ENCODE assay signal across 11 cellular contexts in the genomic region with DNA sequence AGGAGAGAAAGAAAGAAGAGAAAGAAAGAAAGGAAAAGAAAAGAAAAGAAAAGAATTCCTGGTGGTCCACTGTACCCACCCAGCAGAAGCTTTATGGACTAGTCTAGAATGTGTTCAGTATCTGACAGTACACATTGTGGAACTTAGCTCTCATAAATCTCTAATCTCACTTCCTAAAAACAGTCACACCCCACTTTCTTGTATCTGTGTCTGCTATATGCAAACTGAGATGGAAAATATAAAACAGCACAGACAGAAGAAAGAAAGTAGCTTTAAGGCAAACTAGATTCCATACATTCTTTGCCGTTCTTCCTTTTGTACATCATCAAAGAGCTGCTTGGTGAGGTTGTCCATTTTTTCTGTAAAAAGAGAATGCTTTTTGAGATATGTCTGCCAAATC. TPM values are rescaled to one million over a fixed set of nuclear protein-coding genes. Genes with fewer than 3 reads are reported as not detected.
A peak's percentile ranks its signal among the peaks of the same experiment; 100 is the strongest.
DNase-seq lines count a peak whose midpoint lies in the region; ATAC-seq and TF ChIP-seq lines count a peak whose summit lies in the region.
"Had no signal": no experiment of that assay in that cellular context is flagged by ENCODE, and none has a peak within 500 bp of the region (broad histone marks: within the 10 kb centered on the region; RNA-seq: fewer than 3 reads in every experiment).

No MANE protein-coding gene starts in this region.

- CTCF ChIA-PET in WTC11 (lab: Charles Lee), result interaction anchor here (0.6 to 2.0 kb wide), 5 partner anchors 9 to 545 kb away, joined by 4 to 6 read pairs (median 5); no protein-coding TSS in a partner anchor

- H3K9me2 ChIP-seq in hepatocyte (replicated peaks; ENCODE audit: insufficient read depth), result no peaks in the 10 kb centered on the region

- H3K27me3 ChIP-seq in hepatocyte, result no peaks in the 10 kb centered on the region
- H3K27me3 ChIP-seq: neural progenitor cell had no signal

- TF ChIP-seq CTCF in hepatocyte (IDR thresholded peaks at IDR 0.05; ENCODE audit: poor library complexity) (no peak), WTC11 (IDR thresholded peaks at IDR 0.05) (no peak)

- H3K4me3 Mint-ChIP-seq in T-helper 17 cell (no peak overlapping the region), WTC11 (no peak overlapping the region)
- H3K4me3 Mint-ChIP-seq: neural progenitor cell had no signal

- no peak overlapping the region for H2AFZ ChIP-seq in hepatocyte
- H2AFZ ChIP-seq: neural progenitor cell had no signal

- H3K27ac Mint-ChIP-seq in T-helper 17 cell, result peak overlapping the region; percentile 74
- H3K27ac Mint-ChIP-seq in WTC11, result no peak overlapping the region
- H3K27ac Mint-ChIP-seq: neural progenitor cell had no signal

- no peaks in the 10 kb centered on the region for H3K79me2 ChIP-seq in hepatocyte

- H3K9me3 Mint-ChIP-seq in WTC11, result no peaks in the 10 kb centered on the region
- H3K9me3 Mint-ChIP-seq: neural progenitor cell had no signal

- peaks cover 21% of the 10 kb centered on the region for H3K4me1 Mint-ChIP-seq in T-helper 17 cell
- no peaks in the 10 kb centered on the region for H3K4me1 Mint-ChIP-seq in WTC11

- no peaks in the 10 kb centered on the region for H3K4me1 ChIP-seq in hepatocyte (ENCODE audit: insufficient read depth)
- H3K4me1 ChIP-seq: Caco-2, neural progenitor cell had no signal

- H3K27ac ChIP-seq in hepatocyte, result no peak overlapping the region
- H3K27ac ChIP-seq: neural progenitor cell had no signal

- ATAC-seq in GM19467 (IDR thresholded peaks at IDR 0.05; ENCODE audit: unreplicated experiment) (peak; percentile 49), HG03108 (IDR thresholded peaks at IDR 0.05; ENCODE audit: unreplicated experiment) (peak; percentile 52), T-helper 17 cell (no peak), WTC11 (no peak)
- ATAC-seq: Panc1 had no signal

- 35% methylated on average over 1 of the region's 1 CpG for WGBS in hepatocyte (ENCODE audit: low lambda C conversion rate, missing lambda C conversion rate)

- H3K27me3 Mint-ChIP-seq in T-helper 17 cell, result no peaks in the 10 kb centered on the region
- no peaks in the 10 kb centered on the region for H3K27me3 Mint-ChIP-seq in WTC11 (ENCODE audit: low read depth)

- no peaks in the 10 kb centered on the region for H4K20me1 ChIP-seq in hepatocyte (ENCODE audit: insufficient read depth, poor library complexity, severe bottlenecking)

- H3K4me2 ChIP-seq in hepatocyte, result no peak overlapping the region
- H3K4me2 ChIP-seq: neural progenitor cell had no signal

- POLR2A ChIA-PET in WTC11 (lab: Charles Lee), result no interaction called here

- H3K4me3 ChIP-seq in hepatocyte, result no peak overlapping the region
- H3K4me3 ChIP-seq: neural progenitor cell had no signal

- no peaks in the 10 kb centered on the region for H3K36me3 ChIP-seq in hepatocyte (replicated peaks; ENCODE audit: insufficient read depth, low read depth)
- H3K36me3 ChIP-seq: neural progenitor cell had no signal

- H3K9me3 ChIP-seq in T-helper 17 cell (ENCODE audit: control insufficient read depth, low read length, poor library complexity, severe bottlenecking), result no peaks in the 10 kb centered on the region
- no peaks in the 10 kb centered on the region for H3K9me3 ChIP-seq in hepatocyte (ENCODE audit: low read depth)
- H3K9me3 ChIP-seq: Caco-2 had no signal

- DNase-seq in EL (peak; percentile 19), T-helper 17 cell (no peak), hepatocyte (ENCODE audit: low spot score) (no peak), HK-2 (ENCODE audit: unreplicated experiment) (no peak), WTC11 (ENCODE audit: low spot score) (no peak), putamen (ENCODE audit: low spot score) (no peak)
- DNase-seq: Caco-2 had no signal

- H3K36me3 Mint-ChIP-seq in T-helper 17 cell (ENCODE audit: low read depth) (no peaks in the 10 kb centered on the region), WTC11 (peaks cover 47% of the 10 kb centered on the region)

TF ChIP-seq in WTC11, 78 proteins besides CTCF, POLR2A, EP300 and RAD21 (continues in another document):
- TF ChIP-seq ZNF121 (CRISPR knock-in tag; IDR thresholded peaks at IDR 0.05), result no peak
- no peak for TF ChIP-seq ESRRA (CRISPR knock-in tag; IDR thresholded peaks at IDR 0.05; ENCODE audit: borderline replicate concordance)
- TF ChIP-seq GTF2I (CRISPR knock-in tag; conservative IDR thresholded peaks at IDR 0.05), result no peak
- TF ChIP-seq, protein P1, sequence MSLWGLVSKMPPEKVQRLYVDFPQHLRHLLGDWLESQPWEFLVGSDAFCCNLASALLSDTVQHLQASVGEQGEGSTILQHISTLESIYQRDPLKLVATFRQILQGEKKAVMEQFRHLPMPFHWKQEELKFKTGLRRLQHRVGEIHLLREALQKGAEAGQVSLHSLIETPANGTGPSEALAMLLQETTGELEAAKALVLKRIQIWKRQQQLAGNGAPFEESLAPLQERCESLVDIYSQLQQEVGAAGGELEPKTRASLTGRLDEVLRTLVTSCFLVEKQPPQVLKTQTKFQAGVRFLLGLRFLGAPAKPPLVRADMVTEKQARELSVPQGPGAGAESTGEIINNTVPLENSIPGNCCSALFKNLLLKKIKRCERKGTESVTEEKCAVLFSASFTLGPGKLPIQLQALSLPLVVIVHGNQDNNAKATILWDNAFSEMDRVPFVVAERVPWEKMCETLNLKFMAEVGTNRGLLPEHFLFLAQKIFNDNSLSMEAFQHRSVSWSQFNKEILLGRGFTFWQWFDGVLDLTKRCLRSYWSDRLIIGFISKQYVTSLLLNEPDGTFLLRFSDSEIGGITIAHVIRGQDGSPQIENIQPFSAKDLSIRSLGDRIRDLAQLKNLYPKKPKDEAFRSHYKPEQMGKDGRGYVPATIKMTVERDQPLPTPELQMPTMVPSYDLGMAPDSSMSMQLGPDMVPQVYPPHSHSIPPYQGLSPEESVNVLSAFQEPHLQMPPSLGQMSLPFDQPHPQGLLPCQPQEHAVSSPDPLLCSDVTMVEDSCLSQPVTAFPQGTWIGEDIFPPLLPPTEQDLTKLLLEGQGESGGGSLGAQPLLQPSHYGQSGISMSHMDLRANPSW (CRISPR knock-in tag; conservative IDR thresholded peaks at IDR 0.05; ENCODE audit: low read depth), result no peak
- TF ChIP-seq, protein P2, sequence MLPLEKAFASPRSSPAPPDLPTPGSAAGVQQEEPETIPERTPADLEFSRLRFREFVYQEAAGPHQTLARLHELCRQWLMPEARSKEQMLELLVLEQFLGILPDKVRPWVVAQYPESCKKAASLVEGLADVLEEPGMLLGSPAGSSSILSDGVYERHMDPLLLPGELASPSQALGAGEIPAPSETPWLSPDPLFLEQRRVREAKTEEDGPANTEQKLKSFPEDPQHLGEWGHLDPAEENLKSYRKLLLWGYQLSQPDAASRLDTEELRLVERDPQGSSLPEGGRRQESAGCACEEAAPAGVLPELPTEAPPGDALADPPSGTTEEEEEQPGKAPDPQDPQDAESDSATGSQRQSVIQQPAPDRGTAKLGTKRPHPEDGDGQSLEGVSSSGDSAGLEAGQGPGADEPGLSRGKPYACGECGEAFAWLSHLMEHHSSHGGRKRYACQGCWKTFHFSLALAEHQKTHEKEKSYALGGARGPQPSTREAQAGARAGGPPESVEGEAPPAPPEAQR (CRISPR knock-in tag; IDR thresholded peaks at IDR 0.05), result no peak
- no peak for TF ChIP-seq IRF2 (CRISPR knock-in tag; IDR thresholded peaks at IDR 0.05; ENCODE audit: borderline replicate concordance, low read depth)
- TF ChIP-seq, protein P3, sequence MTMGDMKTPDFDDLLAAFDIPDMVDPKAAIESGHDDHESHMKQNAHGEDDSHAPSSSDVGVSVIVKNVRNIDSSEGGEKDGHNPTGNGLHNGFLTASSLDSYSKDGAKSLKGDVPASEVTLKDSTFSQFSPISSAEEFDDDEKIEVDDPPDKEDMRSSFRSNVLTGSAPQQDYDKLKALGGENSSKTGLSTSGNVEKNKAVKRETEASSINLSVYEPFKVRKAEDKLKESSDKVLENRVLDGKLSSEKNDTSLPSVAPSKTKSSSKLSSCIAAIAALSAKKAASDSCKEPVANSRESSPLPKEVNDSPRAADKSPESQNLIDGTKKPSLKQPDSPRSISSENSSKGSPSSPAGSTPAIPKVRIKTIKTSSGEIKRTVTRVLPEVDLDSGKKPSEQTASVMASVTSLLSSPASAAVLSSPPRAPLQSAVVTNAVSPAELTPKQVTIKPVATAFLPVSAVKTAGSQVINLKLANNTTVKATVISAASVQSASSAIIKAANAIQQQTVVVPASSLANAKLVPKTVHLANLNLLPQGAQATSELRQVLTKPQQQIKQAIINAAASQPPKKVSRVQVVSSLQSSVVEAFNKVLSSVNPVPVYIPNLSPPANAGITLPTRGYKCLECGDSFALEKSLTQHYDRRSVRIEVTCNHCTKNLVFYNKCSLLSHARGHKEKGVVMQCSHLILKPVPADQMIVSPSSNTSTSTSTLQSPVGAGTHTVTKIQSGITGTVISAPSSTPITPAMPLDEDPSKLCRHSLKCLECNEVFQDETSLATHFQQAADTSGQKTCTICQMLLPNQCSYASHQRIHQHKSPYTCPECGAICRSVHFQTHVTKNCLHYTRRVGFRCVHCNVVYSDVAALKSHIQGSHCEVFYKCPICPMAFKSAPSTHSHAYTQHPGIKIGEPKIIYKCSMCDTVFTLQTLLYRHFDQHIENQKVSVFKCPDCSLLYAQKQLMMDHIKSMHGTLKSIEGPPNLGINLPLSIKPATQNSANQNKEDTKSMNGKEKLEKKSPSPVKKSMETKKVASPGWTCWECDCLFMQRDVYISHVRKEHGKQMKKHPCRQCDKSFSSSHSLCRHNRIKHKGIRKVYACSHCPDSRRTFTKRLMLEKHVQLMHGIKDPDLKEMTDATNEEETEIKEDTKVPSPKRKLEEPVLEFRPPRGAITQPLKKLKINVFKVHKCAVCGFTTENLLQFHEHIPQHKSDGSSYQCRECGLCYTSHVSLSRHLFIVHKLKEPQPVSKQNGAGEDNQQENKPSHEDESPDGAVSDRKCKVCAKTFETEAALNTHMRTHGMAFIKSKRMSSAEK (CRISPR knock-in tag; IDR thresholded peaks at IDR 0.05; ENCODE audit: borderline replicate concordance), result no peak
- TF ChIP-seq, protein P4, sequence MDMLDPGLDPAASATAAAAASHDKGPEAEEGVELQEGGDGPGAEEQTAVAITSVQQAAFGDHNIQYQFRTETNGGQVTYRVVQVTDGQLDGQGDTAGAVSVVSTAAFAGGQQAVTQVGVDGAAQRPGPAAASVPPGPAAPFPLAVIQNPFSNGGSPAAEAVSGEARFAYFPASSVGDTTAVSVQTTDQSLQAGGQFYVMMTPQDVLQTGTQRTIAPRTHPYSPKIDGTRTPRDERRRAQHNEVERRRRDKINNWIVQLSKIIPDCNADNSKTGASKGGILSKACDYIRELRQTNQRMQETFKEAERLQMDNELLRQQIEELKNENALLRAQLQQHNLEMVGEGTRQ (CRISPR knock-in tag; IDR thresholded peaks at IDR 0.05), result no peak
- TF ChIP-seq CREM (CRISPR knock-in tag; IDR thresholded peaks at IDR 0.05), result no peak
- TF ChIP-seq ELF4 (CRISPR knock-in tag; IDR thresholded peaks at IDR 0.05; ENCODE audit: low read depth), result no peak
- TF ChIP-seq RORB (CRISPR knock-in tag; IDR thresholded peaks at IDR 0.05), result no peak
- TF ChIP-seq GABPB1 (CRISPR knock-in tag; IDR thresholded peaks at IDR 0.05), result no peak
- no peak for TF ChIP-seq EMX1 (CRISPR knock-in tag; IDR thresholded peaks at IDR 0.05)
- TF ChIP-seq TCF7 (CRISPR knock-in tag; IDR thresholded peaks at IDR 0.05; ENCODE audit: low read depth), result no peak

RNA-seq across cellular contexts. Expression of a gene that starts 41.1 kb away (rescaled TPM):
- total RNA-seq in T-helper 17 cell (10 to 100 TPM; 63.2 to 79.7 TPM), hepatocyte (18.9 and 21.6 TPM in 2 replicates), WTC11 (2021) (37.0 to 48.2 TPM (median 41.4 TPM) in 3 replicates)
- 20.1 and 21.3 TPM in 2 replicates for polyA plus RNA-seq in hepatocyte

Comparison
In these comparisons a context has a peak if more than half of its experiments do, and no peak if none do; other contexts are left out.
1. ATAC-seq: peak in GM19467 (single experiment) and HG03108 (single experiment); none in T-helper 17 cell (single experiment) and WTC11 (single experiment).